In the genomic region with DNA sequence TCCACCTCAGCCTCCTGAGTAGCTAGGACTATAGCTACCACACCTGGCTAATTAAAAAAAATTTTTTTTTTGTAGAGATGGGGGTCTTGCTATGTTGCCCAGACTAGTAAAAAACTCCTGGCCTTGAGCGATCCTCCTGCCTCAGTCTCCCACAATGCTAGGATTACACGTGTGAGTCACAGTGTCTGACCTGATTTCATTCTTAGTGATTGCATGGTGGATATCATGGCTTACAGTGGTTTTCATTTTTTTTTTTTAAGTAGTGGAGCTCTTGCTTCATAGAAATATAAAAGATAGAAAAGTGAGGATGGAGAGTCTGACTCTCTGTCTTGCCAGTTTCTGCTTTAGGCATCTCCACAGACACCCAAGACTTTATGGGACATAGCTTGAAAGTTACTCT, we compare ENCODE assay signal across 20 cellular contexts.
DNase-seq lines count a peak whose midpoint lies in the region; ATAC-seq and TF ChIP-seq lines count a peak whose summit lies in the region.
"Had no signal": no experiment of that assay in that cellular context is flagged by ENCODE, and none has a peak within 500 bp of the region (broad histone marks: within the 10 kb centered on the region; RNA-seq: fewer than 3 reads in every experiment).

No MANE protein-coding gene starts in this region.

- no peak overlapping the region for H2BK15ac ChIP-seq in mesenchymal stem cell (ENCODE audit: low read depth, poor library complexity, severe bottlenecking)

- H3K4me3 ChIP-seq in ACC112 (ENCODE audit: low read depth, low read length) (no peak overlapping the region), mesenchymal stem cell (ENCODE audit: insufficient read depth in 1 of 2, low read depth in 1 of 2, low read length in 2 of 2) (no peak overlapping the region), upper lobe of right lung (no peak overlapping the region)
- H3K4me3 ChIP-seq: SK-N-MC, thoracic aorta had no signal

- H3K36me3 Mint-ChIP-seq in Calu3 (ENCODE audit: insufficient read depth, unreplicated experiment): peaks cover 7% of the 10 kb centered on the region
- H3K36me3 Mint-ChIP-seq in activated naive CD8-positive, alpha-beta T cell: no peaks in the 10 kb centered on the region

- no peak overlapping the region for H3K4me2 ChIP-seq in mesenchymal stem cell (ENCODE audit: low read length, poor library complexity, severe bottlenecking)

- DNase-seq in Calu3 (no peak), mesenchymal stem cell (no peak), upper lobe of right lung (no peak), NCI-H146 (lab: John Stamatoyannopoulos, UW) (no peak)
- DNase-seq: activated effector memory CD4-positive, alpha-beta T cell treated with anti-CD3 and anti-CD28 coated beads, Interleukin-2, amount 50 U/mL, for 16 hours; central memory CD4-positive, alpha-beta T cell; DMS79 treated with DMSO at 0.1 percent for 48 hours; H9; hypothalamus; Kasumi-1; kidney; NCI-H1048; right cardiac atrium; T1000 had no signal

- no peak for TF ChIP-seq CTCF in Calu3 (IDR thresholded peaks at IDR 0.05; ENCODE audit: unreplicated experiment)
- TF ChIP-seq CTCF in upper lobe of right lung (IDR thresholded peaks at IDR 0.05): no peak

- H3K36me3 ChIP-seq in ACC112 (ENCODE audit: insufficient read depth, low read length) (no peaks in the 10 kb centered on the region), mesenchymal stem cell (ENCODE audit: control insufficient read depth in 1 of 2, insufficient read depth in 2 of 2, low read depth in 1 of 2, low read length in 2 of 2) (no peaks in the 10 kb centered on the region), upper lobe of right lung (no peaks in the 10 kb centered on the region)
- H3K36me3 ChIP-seq: thoracic aorta had no signal

- no peak overlapping the region for H3K14ac ChIP-seq in mesenchymal stem cell (ENCODE audit: low read length in 2 of 2)

- H2AK5ac ChIP-seq in mesenchymal stem cell (ENCODE audit: low read length, severe bottlenecking): peak overlapping the region; percentile 56

- no peaks in the 10 kb centered on the region for H3K9me3 Mint-ChIP-seq in Calu3 (ENCODE audit: low read depth, unreplicated experiment)
- H3K9me3 Mint-ChIP-seq in activated naive CD8-positive, alpha-beta T cell (ENCODE audit: low read depth): no peaks in the 10 kb centered on the region
- H3K9me3 Mint-ChIP-seq: H9 had no signal

- no peak overlapping the region for H3K23ac ChIP-seq in mesenchymal stem cell (ENCODE audit: low read length in 2 of 2)

- no peaks in the 10 kb centered on the region for H3K79me1 ChIP-seq in mesenchymal stem cell (replicated peaks; ENCODE audit: low read length, poor library complexity, severe bottlenecking)

- ATAC-seq in upper lobe of right lung (no peak), HG03432 (IDR thresholded peaks at IDR 0.05; ENCODE audit: unreplicated experiment) (no peak), HG02678 (IDR thresholded peaks at IDR 0.05; ENCODE audit: unreplicated experiment) (no peak)
- ATAC-seq: right cardiac atrium had no signal

- H3K9me3 ChIP-seq in mesenchymal stem cell (ENCODE audit: control insufficient read depth, low read length) (no peaks in the 10 kb centered on the region), upper lobe of right lung (no peaks in the 10 kb centered on the region)
- H3K9me3 ChIP-seq: thoracic aorta had no signal

- H3K4ac ChIP-seq in mesenchymal stem cell (ENCODE audit: low read depth in 1 of 2, low read length in 2 of 2): no peak overlapping the region

- WGBS in mesenchymal stem cell: 98% methylated on average over 2 of the region's 2 CpGs

- no peak overlapping the region for H4K8ac ChIP-seq in mesenchymal stem cell (ENCODE audit: low read length)

- peaks cover 89% of the 10 kb centered on the region for H3K4me1 ChIP-seq in ACC112 (ENCODE audit: control insufficient read depth, insufficient read depth, low read length, unreplicated experiment)
- peaks cover 11% of the 10 kb centered on the region for H3K4me1 ChIP-seq in mesenchymal stem cell (ENCODE audit: control insufficient read depth, insufficient read depth, low read depth, low read length)
- H3K4me1 ChIP-seq in upper lobe of right lung: peaks cover 51% of the 10 kb centered on the region

- no peak overlapping the region for H3K9ac ChIP-seq in mesenchymal stem cell (ENCODE audit: low read length)

- H2AFZ ChIP-seq in ACC112 (ENCODE audit: low read length, unreplicated experiment) (no peak overlapping the region), mesenchymal stem cell (ENCODE audit: low read depth, low read length) (no peak overlapping the region)

- peak overlapping the region; percentile 94 for H3K27ac ChIP-seq in ACC112 (ENCODE audit: low read depth, low read length)
- H3K27ac ChIP-seq in mesenchymal stem cell (ENCODE audit: low read length, poor library complexity, severe bottlenecking): peak overlapping the region; percentile 44
- H3K27ac ChIP-seq in upper lobe of right lung: no peak overlapping the region
- H3K27ac ChIP-seq: SK-N-MC had no signal

- peak overlapping the region; percentile 90 to 92 for H2BK12ac ChIP-seq in mesenchymal stem cell (ENCODE audit: low read length in 2 of 2)

- no peaks in the 10 kb centered on the region for H3K27me3 Mint-ChIP-seq in Calu3 (ENCODE audit: unreplicated experiment)
- no peaks in the 10 kb centered on the region for H3K27me3 Mint-ChIP-seq in activated naive CD8-positive, alpha-beta T cell

- H3K27me3 ChIP-seq in ACC112 (ENCODE audit: insufficient read depth, low read length): no peaks in the 10 kb centered on the region
- no peaks in the 10 kb centered on the region for H3K27me3 ChIP-seq in mesenchymal stem cell (ENCODE audit: control insufficient read depth in 1 of 2, insufficient read depth in 1 of 2, low read length in 2 of 2)
- H3K27me3 ChIP-seq in upper lobe of right lung: no peaks in the 10 kb centered on the region

- peak overlapping the region; percentile 81 for H3K27ac Mint-ChIP-seq in Calu3 (ENCODE audit: unreplicated experiment)
- peak overlapping the region; percentile 74 for H3K27ac Mint-ChIP-seq in activated naive CD8-positive, alpha-beta T cell
- H3K27ac Mint-ChIP-seq: H9 had no signal

- no peak overlapping the region for H2BK5ac ChIP-seq in mesenchymal stem cell (ENCODE audit: low read depth, low read length, poor library complexity, severe bottlenecking)

- intact Hi-C loops in Calu3 (cut with micrococcal nuclease; ENCODE audit: unreplicated experiment): loop anchor here (2.0 to 10.0 kb wide), 2 partner anchors 83 to 173 kb away; partner anchors contain the start of gene CDC42EP3
- intact Hi-C loops in upper lobe of right lung (cut with DNase I): no loop called here

- peak overlapping the region in 1 of 2 experiments; percentile 82 for H3K18ac ChIP-seq in mesenchymal stem cell (ENCODE audit: low read depth in 1 of 2, low read length in 2 of 2)

- H2BK120ac ChIP-seq in mesenchymal stem cell (ENCODE audit: low read depth, low read length): peak overlapping the region; percentile 52

- peaks cover 81% of the 10 kb centered on the region for H3K4me1 Mint-ChIP-seq in Calu3 (ENCODE audit: low read depth, unreplicated experiment)
- peaks cover 84% of the 10 kb centered on the region for H3K4me1 Mint-ChIP-seq in activated naive CD8-positive, alpha-beta T cell (ENCODE audit: low read depth)

- peak overlapping the region; percentile 78 for H4K91ac ChIP-seq in mesenchymal stem cell (ENCODE audit: low read length)

- no peaks in the 10 kb centered on the region for H3K79me2 ChIP-seq in ACC112 (ENCODE audit: control insufficient read depth, insufficient read depth, low read length, unreplicated experiment)

- CTCF ChIA-PET in Calu3 (lab: Charles Lee): interaction anchor here (0.6 kb wide), 1 partner anchor 171 kb away, joined by 3 read pairs; no protein-coding TSS in a partner anchor

- BruUV-seq in Calu3 (replicated peaks; lab: Mats Ljungman, UMichigan): no TSS peak

- H3K4me3 Mint-ChIP-seq in Calu3 (ENCODE audit: low read depth, unreplicated experiment): no peak overlapping the region
- H3K4me3 Mint-ChIP-seq in activated naive CD8-positive, alpha-beta T cell: peak overlapping the region; percentile 63
- H3K4me3 Mint-ChIP-seq: H9 had no signal
